ENCODE assay signal across 7 cellular contexts in genomic region chr6:144013486-144013909, GRCh38. TPM values are rescaled to one million over a fixed set of nuclear protein-coding genes. Genes with fewer than 3 reads are reported as not detected.
DNase-seq lines count a peak whose midpoint lies in the region; ATAC-seq and TF ChIP-seq lines count a peak whose summit lies in the region.

No MANE protein-coding gene starts in this region.

- H3K9me3 ChIP-seq in Loucy (ENCODE audit: insufficient read depth, low read depth, low read length) (no peaks in the 10 kb centered on the region), SJSA1 (replicated peaks) (peaks cover 4% of the 10 kb centered on the region; the same call in 1 of the 2 replicates), parathyroid adenoma (ENCODE audit: control insufficient read depth, low read length) (no peaks in the 10 kb centered on the region), aorta (ENCODE audit: control insufficient read depth, low read length) (no peaks in the 10 kb centered on the region)

- peak; percentile 81 for ATAC-seq in aorta (ENCODE audit: low FRiP score)

- H3K4me2 ChIP-seq in Loucy (ENCODE audit: low read depth, low read length, poor library complexity, severe bottlenecking) (no peak overlapping the region), parathyroid adenoma (ENCODE audit: low read length) (no peak overlapping the region)

- no peaks in the 10 kb centered on the region for H3K79me2 ChIP-seq in Loucy (ENCODE audit: insufficient read depth, low read length)
- no peaks in the 10 kb centered on the region for H3K79me2 ChIP-seq in parathyroid adenoma

- H2AFZ ChIP-seq in Loucy (ENCODE audit: low read length) (no peak overlapping the region), parathyroid adenoma (no peak overlapping the region)

- no peaks in the 10 kb centered on the region for H4K20me1 ChIP-seq in Loucy (ENCODE audit: insufficient read depth, low read length, poor library complexity, severe bottlenecking)

- H3K36me3 ChIP-seq in Loucy (ENCODE audit: insufficient read depth, low read length) (no peaks in the 10 kb centered on the region), SJSA1 (no peaks in the 10 kb centered on the region), parathyroid adenoma (ENCODE audit: control insufficient read depth, insufficient read depth, low read length) (no peaks in the 10 kb centered on the region), aorta (ENCODE audit: control insufficient read depth in 1 of 2, insufficient read depth in 2 of 2, low read length in 1 of 2) (no peaks in the 10 kb centered on the region)

- H3K27me3 ChIP-seq in Loucy (ENCODE audit: insufficient read depth, low read length, poor library complexity, severe bottlenecking) (no peaks in the 10 kb centered on the region), SJSA1 (replicated peaks) (peaks cover 13% of the 10 kb centered on the region; the same call in 1 of the 2 replicates), parathyroid adenoma (ENCODE audit: control insufficient read depth, insufficient read depth, low read length) (no peaks in the 10 kb centered on the region), aorta (ENCODE audit: control insufficient read depth in 1 of 2, insufficient read depth in 2 of 2, low read length in 1 of 2) (peaks cover 0 to 2% of the 10 kb centered on the region in 2 donors)

- no peak for DNase-seq in GM12864 (ENCODE audit: low read depth)
- peak; percentile 55 to 79 for DNase-seq in SJSA1 (ENCODE audit: low read depth in 1 of 2, low spot score in 2 of 2)
- peak; percentile 9 to 53 (median 32) for DNase-seq in activated naive CD4-positive, alpha-beta T cell (lab: John Stamatoyannopoulos, UW)
- peak; percentile 52 for DNase-seq in globus pallidus (ENCODE audit: low spot score)
- peak; percentile 83 to 92 for DNase-seq in aorta

- no peak overlapping the region for H3K27ac ChIP-seq in SJSA1
- H3K27ac ChIP-seq in parathyroid adenoma, result no peak overlapping the region
- H3K27ac ChIP-seq in aorta (ENCODE audit: low read depth in 1 of 2, low read length in 2 of 2), result no peak overlapping the region

- H3K9me2 ChIP-seq in Loucy (replicated peaks; ENCODE audit: low read depth, low read length), result no peaks in the 10 kb centered on the region

- H3K9ac ChIP-seq in Loucy (ENCODE audit: low read depth, low read length, poor library complexity, severe bottlenecking) (no peak overlapping the region), parathyroid adenoma (no peak overlapping the region)

- intact Hi-C loops in aorta (cut with DNase I), result loop anchor here (1.0 to 5.0 kb wide), 4 partner anchors 71 to 439 kb away; partner anchors contain the start of gene PHACTR2 (in 1 of the 2)

- H3K4me1 ChIP-seq in Loucy (ENCODE audit: insufficient read depth, low read length, poor library complexity, severe bottlenecking), result peaks cover 4% of the 10 kb centered on the region
- H3K4me1 ChIP-seq in SJSA1 (replicated peaks), result peaks cover under 1% of the 10 kb centered on the region; the same call in 1 of the 2 replicates
- no peaks in the 10 kb centered on the region for H3K4me1 ChIP-seq in parathyroid adenoma
- H3K4me1 ChIP-seq in aorta (ENCODE audit: control insufficient read depth in 1 of 2, insufficient read depth in 2 of 2, low read length in 2 of 2), result no peaks in the 10 kb centered on the region

- H3K4me3 ChIP-seq in GM12864 (ENCODE audit: low read depth, low read length) (no peak overlapping the region), Loucy (ENCODE audit: low read length, poor library complexity, severe bottlenecking) (no peak overlapping the region), SJSA1 (no peak overlapping the region), parathyroid adenoma (ENCODE audit: low read depth, low read length) (no peak overlapping the region), aorta (ENCODE audit: low read length in 2 of 2) (no peak overlapping the region)

- WGBS in aorta, 2 donors, result 13 to 14% methylated on average over 8 of the region's 8 CpGs

- no peaks in the 10 kb centered on the region for H3F3A ChIP-seq in Loucy (ENCODE audit: low read depth)

- TF ChIP-seq CTCF in GM12864 (IDR thresholded peaks at IDR 0.05; ENCODE audit: low read depth, low read length, missing control alignments) (peak; percentile 94), Loucy (conservative IDR thresholded peaks at IDR 0.05; ENCODE audit: low read length) (peak; percentile 95), parathyroid adenoma (IDR thresholded peaks at IDR 0.05) (peak; percentile 87)

RNA-seq across cellular contexts. Expression of gene PLAGL1, which starts 5.4 kb away (rescaled TPM):
- 3.4 and 7.2 TPM in 2 replicates for total RNA-seq in SJSA1 (2014; rRNA removed; shearing (Covaris generic))
- total RNA-seq in aorta, result 100 to 1,000 TPM in 1 of 2 donors, 10 to 100 TPM in 1; 65.5 to 101 TPM
- polyA plus RNA-seq in aorta, result 10 to 100 TPM; 16.5 to 53.4 TPM
